8 cellular contexts compared by ENCODE assay signal in genomic region chr1:37471345-37472231, GRCh38. TPM values are rescaled to one million over a fixed set of nuclear protein-coding genes. Genes with fewer than 3 reads are reported as not detected.
DNase-seq lines count a peak whose midpoint lies in the region; ATAC-seq lines count a peak whose summit lies in the region.

No MANE protein-coding gene starts in this region.

- DNase-seq in DMS53 (lab: John Stamatoyannopoulos, UW) (peak; percentile 91), NCI-H2196 treated with DMSO at 0.1 percent for 48 hours (lab: John Stamatoyannopoulos, UW; ENCODE audit: unreplicated experiment) (peak; percentile 26), T47D (ENCODE audit: low read depth in 1 of 2, low spot score in 1 of 2) (peak; percentile 57 to 60), iris pigment epithelial cell (ENCODE audit: low read depth) (peak; percentile 96)

- H3K9me3 ChIP-seq in skeletal muscle tissue (ENCODE audit: control insufficient read depth in 3 of 3, low read length in 3 of 3), result no peaks in the 10 kb centered on the region

- no peaks in the 10 kb centered on the region for H3K27me3 ChIP-seq in skeletal muscle tissue (ENCODE audit: control insufficient read depth in 3 of 3, insufficient read depth in 3 of 3, low read length in 3 of 3)

- in situ Hi-C loops in T47D (cut with HindIII; ENCODE audit: low pct_unique_long_range_greater_than_20kb, low sequenced_read_pairs), result no loop called here

- ATAC-seq in GM19023 (IDR thresholded peaks at IDR 0.05; ENCODE audit: unreplicated experiment) (no peak), HG02610 (IDR thresholded peaks at IDR 0.05; ENCODE audit: unreplicated experiment) (no peak), GM18909 (IDR thresholded peaks at IDR 0.05; ENCODE audit: poor library complexity, unreplicated experiment) (no peak)

- H3K4me3 ChIP-seq in skeletal muscle tissue (ENCODE audit: low read length in 3 of 3), result peak overlapping the region; percentile 59 to 70 (median 69)

- H3K4me1 ChIP-seq in skeletal muscle tissue (ENCODE audit: control insufficient read depth in 3 of 3, insufficient read depth in 3 of 3, low read length in 3 of 3), result peaks cover 41 to 53% (median 45%) of the 10 kb centered on the region in 3 donors

- H3K9ac ChIP-seq in skeletal muscle tissue (ENCODE audit: low read depth in 1 of 3, low read length in 3 of 3), result peak overlapping the region; percentile 72 to 81 (median 80)

- H3K27ac ChIP-seq in skeletal muscle tissue (ENCODE audit: low read depth, low read length), result peak overlapping the region; percentile 95

- peaks cover 5 to 6% (median 6%) of the 10 kb centered on the region in 3 donors for H3K36me3 ChIP-seq in skeletal muscle tissue (ENCODE audit: control insufficient read depth in 3 of 3, insufficient read depth in 3 of 3, low read length in 3 of 3)

RNA-seq across cellular contexts. Expression of gene ZC3H12A, which starts 2.8 kb away (rescaled TPM):
- total RNA-seq in skeletal muscle tissue, result 1.0 TPM

RNA-seq across cellular contexts. Expression of gene MEAF6, which starts 43.0 kb away (rescaled TPM):
- total RNA-seq in skeletal muscle tissue, result 36.5 TPM

Comparison
In these comparisons a context has a peak if more than half of its experiments do, and no peak if none do; other contexts are left out.
1. DNase-seq: peak in every context shown above with its lines; median percentile 96 in iris pigment epithelial cell; 91 in DMS53; 58 in T47D; 26 in NCI-H2196 treated with DMSO at 0.1 percent for 48 hours.